Comparison of ENCODE assay signal across 19 cellular contexts in genomic region chr10:78741541-78741940, GRCh38.
DNase-seq lines count a peak whose midpoint lies in the region; ATAC-seq, FAIRE-seq and TF ChIP-seq lines count a peak whose summit lies in the region.
"Had no signal": no experiment of that assay in that cellular context is flagged by ENCODE, and none has a peak within 500 bp of the region (broad histone marks: within the 10 kb centered on the region; RNA-seq: fewer than 3 reads in every experiment).

No MANE protein-coding gene starts in this region.

- no peak overlapping the region for H3K27ac Mint-ChIP-seq in natural killer cell treated with Interleukin-12 subunit alpha and Interleukin-12 subunit beta and Interleukin-15 and Interleukin-18, amount 100 ng/mL, for 72 hours
- H3K27ac Mint-ChIP-seq: activated naive CD4-positive, alpha-beta T cell treated with anti-CD3 and anti-CD28 coated beads for 36 hours; memory B cell had no signal

- H3K4me1 Mint-ChIP-seq in natural killer cell treated with Interleukin-12 subunit alpha and Interleukin-12 subunit beta and Interleukin-15 and Interleukin-18, amount 100 ng/mL, for 72 hours (ENCODE audit: low read depth in 2 of 2) = no peaks in the 10 kb centered on the region
- H3K4me1 Mint-ChIP-seq: memory B cell had no signal

- peaks cover 76% of the 10 kb centered on the region for H3K4me1 ChIP-seq in left ventricle myocardium inferior
- H3K4me1 ChIP-seq in right cardiac atrium (ENCODE audit: control insufficient read depth, insufficient read depth, low read length) = peaks cover 21% of the 10 kb centered on the region
- H3K4me1 ChIP-seq in K562 (replicated peaks in 1 of 2; ENCODE audit: control insufficient read depth in 2 of 2, insufficient read depth in 2 of 2, low read length in 2 of 2) = no peaks in the 10 kb centered on the region
- H3K4me1 ChIP-seq in gastroesophageal sphincter = peaks cover 0 to 23% (median 20%) of the 10 kb centered on the region in 3 donors
- peaks cover 19% of the 10 kb centered on the region for H3K4me1 ChIP-seq in upper lobe of right lung
- H3K4me1 ChIP-seq: breast epithelium had no signal

- FAIRE-seq in K562 (lab: Jason Lieb, UNC) = peak; percentile 19
- FAIRE-seq: frontal cortex, H54 had no signal

- H3K4me3 Mint-ChIP-seq in natural killer cell treated with Interleukin-12 subunit alpha and Interleukin-12 subunit beta and Interleukin-15 and Interleukin-18, amount 100 ng/mL, for 72 hours = no peak overlapping the region
- H3K4me3 Mint-ChIP-seq: activated naive CD4-positive, alpha-beta T cell treated with anti-CD3 and anti-CD28 coated beads for 36 hours; memory B cell had no signal

- H3K27ac ChIP-seq in left ventricle myocardium inferior (replicated peaks) = peak overlapping the region; percentile 67
- no peak overlapping the region for H3K27ac ChIP-seq in right cardiac atrium (ENCODE audit: low read length)
- H3K27ac ChIP-seq in K562 (ENCODE audit: extremely low read depth, low read depth, low read length) = no peak overlapping the region
- peak overlapping the region in 1 of 4 donors; percentile 39 for H3K27ac ChIP-seq in gastroesophageal sphincter
- peak overlapping the region; percentile 7 for H3K27ac ChIP-seq in upper lobe of right lung
- H3K27ac ChIP-seq: breast epithelium had no signal

- DNase-seq in left ventricle myocardium inferior (no peak), right cardiac atrium (no peak), K562 (ENCODE audit: extremely low read depth in 1 of 4, low spot score in 3 of 4) (no peak), upper lobe of right lung (no peak), nucleus accumbens (lab: John Stamatoyannopoulos, UW) (no peak), NCI-H82 (lab: John Stamatoyannopoulos, UW) (no peak)
- DNase-seq in natural killer cell treated with Interleukin-12 subunit alpha and Interleukin-12 subunit beta and Interleukin-15 and Interleukin-18, amount 100 ng/mL, for 72 hours (ENCODE audit: low spot score) = no peak
- DNase-seq: activated CD4-positive, alpha-beta T cell treated with anti-CD3 and anti-CD28 coated beads for 4 hours; activated naive CD4-positive, alpha-beta T cell treated with anti-CD3 and anti-CD28 coated beads for 36 hours; effector CD4-positive, alpha-beta T cell; NCI-H146; SIG-M5; stimulated activated CD4-positive, alpha-beta T cell treated with anti-CD3 and anti-CD28 coated beads, Interleukin-2, amount 100 ng/mL, for 48 hours had no signal

- H3K9ac ChIP-seq in K562 (ENCODE audit: insufficient read depth in 1 of 2, low read depth in 2 of 2, low read length in 2 of 2) = no peak overlapping the region

- H3K4me3 ChIP-seq in left ventricle myocardium inferior (no peak overlapping the region), right cardiac atrium (ENCODE audit: low read length) (no peak overlapping the region), K562 (no peak overlapping the region), gastroesophageal sphincter (no peak overlapping the region), upper lobe of right lung (no peak overlapping the region)
- H3K4me3 ChIP-seq: breast epithelium, right lobe of liver had no signal

- peaks cover 7% of the 10 kb centered on the region; the same call in 1 of the 2 replicates for H4K20me1 ChIP-seq in K562 (replicated peaks; ENCODE audit: control insufficient read depth, insufficient read depth, low read length)

- H3K9me3 Mint-ChIP-seq in natural killer cell treated with Interleukin-12 subunit alpha and Interleukin-12 subunit beta and Interleukin-15 and Interleukin-18, amount 100 ng/mL, for 72 hours = no peaks in the 10 kb centered on the region
- H3K9me3 Mint-ChIP-seq: activated naive CD4-positive, alpha-beta T cell treated with anti-CD3 and anti-CD28 coated beads for 36 hours; memory B cell had no signal

- H3K27me3 ChIP-seq in left ventricle myocardium inferior (ENCODE audit: low read depth) = no peaks in the 10 kb centered on the region
- H3K27me3 ChIP-seq in right cardiac atrium (ENCODE audit: control insufficient read depth, insufficient read depth) = no peaks in the 10 kb centered on the region
- peaks cover 12 to 40% of the 10 kb centered on the region in 2 experiments; a peak in 4 of 5 replicates for H3K27me3 ChIP-seq in K562 (ENCODE audit: control insufficient read depth in 2 of 2, insufficient read depth in 2 of 2, low read length in 2 of 2)
- H3K27me3 ChIP-seq in gastroesophageal sphincter = no peaks in the 10 kb centered on the region
- no peaks in the 10 kb centered on the region for H3K27me3 ChIP-seq in upper lobe of right lung
- H3K27me3 ChIP-seq: breast epithelium, right lobe of liver had no signal

- TF ChIP-seq EP300 in K562 (IDR thresholded peaks at IDR 0.05; ENCODE audit: low read length) (no peak), gastroesophageal sphincter (IDR thresholded peaks at IDR 0.05) (no peak)

- H3K79me2 ChIP-seq in K562 (ENCODE audit: control insufficient read depth, insufficient read depth, low read length) = no peaks in the 10 kb centered on the region

- no peaks in the 10 kb centered on the region for H3K36me3 Mint-ChIP-seq in natural killer cell treated with Interleukin-12 subunit alpha and Interleukin-12 subunit beta and Interleukin-15 and Interleukin-18, amount 100 ng/mL, for 72 hours
- H3K36me3 Mint-ChIP-seq: memory B cell had no signal

- no peak overlapping the region for H2AFZ ChIP-seq in K562 (ENCODE audit: low read depth, low read length)

- WGBS in right cardiac atrium = 61% methylated on average over 5 of the region's 5 CpGs
- 4% methylated on average over 5 of the region's 5 CpGs for WGBS in K562 (ENCODE audit: insufficient coverage, low coverage, missing lambda C conversion rate)
- 47 to 64% methylated on average over 5 of the region's 5 CpGs for WGBS in gastroesophageal sphincter (ENCODE audit: low coverage in 1 of 2), 2 donors

- H3K9me3 ChIP-seq in left ventricle myocardium inferior (replicated peaks) (no peaks in the 10 kb centered on the region), right cardiac atrium (ENCODE audit: control insufficient read depth, low read length) (no peaks in the 10 kb centered on the region), K562 (replicated peaks; ENCODE audit: control insufficient read depth, insufficient read depth, low read depth, low read length) (no peaks in the 10 kb centered on the region), gastroesophageal sphincter (no peaks in the 10 kb centered on the region), upper lobe of right lung (no peaks in the 10 kb centered on the region)
- H3K9me3 ChIP-seq: breast epithelium, right lobe of liver had no signal

- POLR2A ChIA-PET in K562 (lab: Yijun Ruan, JAX) = interaction anchor here (0.7 kb wide), 1 partner anchor 1052 kb away, joined by 3 read pairs; no protein-coding TSS in a partner anchor

- no peak for TF ChIP-seq CTCF in left ventricle myocardium inferior (IDR thresholded peaks at IDR 0.05; ENCODE audit: borderline replicate concordance)
- TF ChIP-seq CTCF in K562 (IDR thresholded peaks at IDR 0.05 in 2 of 3, conservative IDR thresholded peaks at IDR 0.05 in 1 of 3; ENCODE audit: insufficient read depth in 2 of 3, low read depth in 1 of 3, low read length in 3 of 3) = no peak
- TF ChIP-seq CTCF in gastroesophageal sphincter (IDR thresholded peaks at IDR 0.05) = no peak
- no peak for TF ChIP-seq CTCF in upper lobe of right lung (IDR thresholded peaks at IDR 0.05)

- TF ChIP-seq RAD21 in K562 (CRISPR knock-in tag; conservative IDR thresholded peaks at IDR 0.05 in 1 of 2, IDR thresholded peaks at IDR 0.05 in 1 of 2) = no peak

- H3K4me2 ChIP-seq in K562 (ENCODE audit: insufficient read depth, low read length) = no peak overlapping the region

- H3K36me3 ChIP-seq in left ventricle myocardium inferior = no peaks in the 10 kb centered on the region
- H3K36me3 ChIP-seq in K562 (ENCODE audit: control insufficient read depth, insufficient read depth, low read length) = no peaks in the 10 kb centered on the region
- H3K36me3 ChIP-seq in gastroesophageal sphincter = no peaks in the 10 kb centered on the region
- no peaks in the 10 kb centered on the region for H3K36me3 ChIP-seq in upper lobe of right lung
- H3K36me3 ChIP-seq: breast epithelium, right lobe of liver had no signal

- no peaks in the 10 kb centered on the region for H3K9me1 ChIP-seq in K562 (ENCODE audit: control insufficient read depth, insufficient read depth, low read length)

- TF ChIP-seq POLR2A in K562 (conservative IDR thresholded peaks at IDR 0.05) (no peak), gastroesophageal sphincter (IDR thresholded peaks at IDR 0.05) (no peak)

- CTCF ChIA-PET in K562 (lab: Yijun Ruan, JAX; ENCODE audit: low intra/inter-chr PET ratio) = no interaction called here

- no TSS peak for BruUV-seq in K562 (replicated peaks; lab: Mats Ljungman, UMichigan)

- in situ Hi-C loops in K562 (cut with MboI) = no loop called here

- intact Hi-C loops in left ventricle myocardium inferior (cut with micrococcal nuclease) (no loop called here), right cardiac atrium (cut with DNase I) (no loop called here), K562 (cut with micrococcal nuclease) (no loop called here), upper lobe of right lung (cut with DNase I) (no loop called here)

- H3K27me3 Mint-ChIP-seq in natural killer cell treated with Interleukin-12 subunit alpha and Interleukin-12 subunit beta and Interleukin-15 and Interleukin-18, amount 100 ng/mL, for 72 hours = peaks cover 14 to 27% of the 10 kb centered on the region in 2 donors

- ATAC-seq in right cardiac atrium (no peak), K562 (no peak), gastroesophageal sphincter (peak; percentile 48), upper lobe of right lung (no peak)
- ATAC-seq in natural killer cell treated with Interleukin-12 subunit alpha and Interleukin-12 subunit beta and Interleukin-15 and Interleukin-18, amount 100 ng/mL, for 72 hours = no peak

TF ChIP-seq in K562, 482 proteins besides CTCF, POLR2A, EP300 and RAD21:
- TF ChIP-seq MNT (conservative IDR thresholded peaks at IDR 0.05) (no peak), FOXA3 (CRISPR knock-in tag; conservative IDR thresholded peaks at IDR 0.05 in 1 of 2, IDR thresholded peaks at IDR 0.05 in 1 of 2) (peak in 1 of 2 experiments; percentile 21; a peak in 1 of 4 replicates)
TF ChIP-seq in K562: peak in this region for 1.

Comparison
In these comparisons a context has a peak if more than half of its experiments do, and no peak if none do; other contexts are left out.
1. H3K27ac ChIP-seq: peak in left ventricle myocardium inferior (single experiment) and upper lobe of right lung (single experiment); none in right cardiac atrium (single experiment) and K562 (single experiment).